Comparison of ENCODE assay signal across 9 cellular contexts in the genomic region with DNA sequence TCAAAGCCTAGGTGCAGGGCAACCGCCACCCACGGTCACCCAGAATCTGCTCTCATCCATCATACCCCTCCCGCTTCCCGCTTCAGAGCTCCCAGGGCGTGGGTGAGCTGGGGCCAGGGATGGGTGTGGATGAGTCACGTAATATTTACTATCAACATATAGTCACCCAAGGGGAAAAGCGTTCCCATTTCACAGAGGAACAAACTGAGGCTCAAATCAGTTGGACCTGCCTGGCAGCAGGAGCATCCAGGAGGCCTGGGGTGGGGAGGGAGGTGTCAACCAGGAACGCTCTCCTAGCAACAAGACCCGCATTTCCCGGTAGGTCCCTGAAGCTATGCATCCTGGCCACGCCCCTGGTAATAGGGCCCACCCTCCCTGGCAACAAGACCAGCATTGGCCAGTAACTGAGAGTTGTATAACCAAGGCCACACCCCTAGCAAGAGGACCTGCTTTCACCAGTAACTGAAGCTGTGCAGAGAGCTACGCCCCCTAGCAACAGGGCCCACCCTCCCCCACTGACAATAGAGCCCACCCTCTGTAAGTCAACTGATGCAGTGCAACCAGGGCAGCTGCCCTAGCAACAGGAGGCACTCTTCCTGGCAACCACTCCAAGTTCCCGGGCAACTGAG. TPM values are rescaled to one million over a fixed set of nuclear protein-coding genes. Genes with fewer than 3 reads are reported as not detected.
A peak's percentile ranks its signal among the peaks of the same experiment; 100 is the strongest.
DNase-seq lines count a peak whose midpoint lies in the region; ATAC-seq and TF ChIP-seq lines count a peak whose summit lies in the region.
"Had no signal": no experiment of that assay in that cellular context is flagged by ENCODE, and none has a peak within 500 bp of the region (broad histone marks: within the 10 kb centered on the region; RNA-seq: fewer than 3 reads in every experiment).

No MANE protein-coding gene starts in this region.

- intact Hi-C loops in activated CD4-positive, alpha-beta T cell treated with anti-CD3 and anti-CD28 coated beads for 36 hours (cut with DNase I, micrococcal nuclease): loop anchor here in 1 of 2 experiments (10.0 kb wide), 1 partner anchor 320 kb away; no protein-coding TSS in a partner anchor

- H3K4me3 ChIP-seq in LNCaP clone FGC (ENCODE audit: low read depth, low read length) (no peak overlapping the region), fibroblast of the aortic adventitia (ENCODE audit: low read depth, low read length) (no peak overlapping the region)

- H3K27ac ChIP-seq in temporal lobe (ENCODE audit: low read depth, low read length): peak overlapping the region; percentile 46

- H3K4me1 Mint-ChIP-seq in activated CD4-positive, alpha-beta T cell treated with anti-CD3 and anti-CD28 coated beads for 36 hours: peaks cover 11% of the 10 kb centered on the region
- H3K4me1 Mint-ChIP-seq in stimulated activated memory B cell treated with anti-CD40 and anti-IgM and Interleukin-4, amounts not matched to agents 10 μg/mL and 1 μg/mL and 100 μg/mL, for 72 hours: peaks cover 22% of the 10 kb centered on the region

- no peak overlapping the region for H3K4me3 Mint-ChIP-seq in activated CD4-positive, alpha-beta T cell treated with anti-CD3 and anti-CD28 coated beads for 36 hours
- H3K4me3 Mint-ChIP-seq in stimulated activated memory B cell treated with anti-CD40 and anti-IgM and Interleukin-4, amounts not matched to agents 10 μg/mL and 1 μg/mL and 100 μg/mL, for 72 hours: no peak overlapping the region
- H3K4me3 Mint-ChIP-seq: CD4-positive, CD25-positive, alpha-beta regulatory T cell had no signal

- DNase-seq in activated CD4-positive, alpha-beta T cell treated with anti-CD3 and anti-CD28 coated beads for 36 hours: peak; percentile 25
- DNase-seq in activated CD4-positive, alpha-beta T cell treated with anti-CD3 and anti-CD28 coated beads for 1 hour: no peak
- DNase-seq in LNCaP clone FGC (ENCODE audit: low read depth): peak; percentile 51
- peak; percentile 45 for DNase-seq in RKO (ENCODE audit: low spot score)
- peak; percentile 71 for DNase-seq in fibroblast of the aortic adventitia (ENCODE audit: low read depth)
- DNase-seq in ureter (ENCODE audit: low spot score): no peak

- POLR2A ChIA-PET in activated CD4-positive, alpha-beta T cell treated with anti-CD3 and anti-CD28 coated beads for 36 hours (lab: Charles Lee): no interaction called here

- no peaks in the 10 kb centered on the region for H3K9me3 Mint-ChIP-seq in activated CD4-positive, alpha-beta T cell treated with anti-CD3 and anti-CD28 coated beads for 36 hours (ENCODE audit: low read depth)
- no peaks in the 10 kb centered on the region for H3K9me3 Mint-ChIP-seq in stimulated activated memory B cell treated with anti-CD40 and anti-IgM and Interleukin-4, amounts not matched to agents 10 μg/mL and 1 μg/mL and 100 μg/mL, for 72 hours
- H3K9me3 Mint-ChIP-seq: CD4-positive, CD25-positive, alpha-beta regulatory T cell had no signal

- no peak overlapping the region for H3K27ac Mint-ChIP-seq in activated CD4-positive, alpha-beta T cell treated with anti-CD3 and anti-CD28 coated beads for 36 hours
- H3K27ac Mint-ChIP-seq in stimulated activated memory B cell treated with anti-CD40 and anti-IgM and Interleukin-4, amounts not matched to agents 10 μg/mL and 1 μg/mL and 100 μg/mL, for 72 hours: no peak overlapping the region
- H3K27ac Mint-ChIP-seq: CD4-positive, CD25-positive, alpha-beta regulatory T cell had no signal

- peak; percentile 34 for ATAC-seq in activated CD4-positive, alpha-beta T cell treated with anti-CD3 and anti-CD28 coated beads for 36 hours
- no peak for ATAC-seq in stimulated activated memory B cell treated with anti-CD40 and anti-IgM and Interleukin-4, amounts not matched to agents 10 μg/mL and 1 μg/mL and 100 μg/mL, for 72 hours

- TF ChIP-seq CTCF in LNCaP clone FGC (IDR thresholded peaks at IDR 0.05; ENCODE audit: control insufficient read depth, extremely low read depth, insufficient read depth): no peak
- no peak for TF ChIP-seq CTCF in fibroblast of the aortic adventitia (IDR thresholded peaks at IDR 0.05; ENCODE audit: insufficient read depth, low read length)

- CTCF ChIA-PET in activated CD4-positive, alpha-beta T cell treated with anti-CD3 and anti-CD28 coated beads for 36 hours (lab: Charles Lee): interaction anchor here (0.5 to 1.2 kb wide), 3 partner anchors 9 to 232 kb away, joined by 3 read pairs; no protein-coding TSS in a partner anchor

- no peaks in the 10 kb centered on the region for H3K27me3 Mint-ChIP-seq in activated CD4-positive, alpha-beta T cell treated with anti-CD3 and anti-CD28 coated beads for 36 hours
- H3K27me3 Mint-ChIP-seq in stimulated activated memory B cell treated with anti-CD40 and anti-IgM and Interleukin-4, amounts not matched to agents 10 μg/mL and 1 μg/mL and 100 μg/mL, for 72 hours: peaks cover 21% of the 10 kb centered on the region
- H3K27me3 Mint-ChIP-seq: CD4-positive, CD25-positive, alpha-beta regulatory T cell had no signal

- no peaks in the 10 kb centered on the region for H3K36me3 Mint-ChIP-seq in activated CD4-positive, alpha-beta T cell treated with anti-CD3 and anti-CD28 coated beads for 36 hours (ENCODE audit: low read depth)
- H3K36me3 Mint-ChIP-seq in stimulated activated memory B cell treated with anti-CD40 and anti-IgM and Interleukin-4, amounts not matched to agents 10 μg/mL and 1 μg/mL and 100 μg/mL, for 72 hours: peaks cover 1% of the 10 kb centered on the region
- H3K36me3 Mint-ChIP-seq: CD4-positive, CD25-positive, alpha-beta regulatory T cell had no signal

RNA-seq across cellular contexts. Expression of gene TXNRD2, which starts 32.7 kb away (rescaled TPM):
- 10 to 100 TPM; 24.1 to 25.3 TPM for total RNA-seq in activated CD4-positive, alpha-beta T cell treated with anti-CD3 and anti-CD28 coated beads for 36 hours
- total RNA-seq in fibroblast of the aortic adventitia (ENCODE audit: low replicate concordance): 16.4 and 16.8 TPM in 2 replicates
- 11.6 TPM for total RNA-seq in temporal lobe
- total RNA-seq in ureter: 41.6 TPM

RNA-seq across cellular contexts. Expression of gene COMT, which starts 32.8 kb away (rescaled TPM):
- 10 to 100 TPM; 63.5 to 78.5 TPM for total RNA-seq in activated CD4-positive, alpha-beta T cell treated with anti-CD3 and anti-CD28 coated beads for 36 hours
- total RNA-seq in fibroblast of the aortic adventitia (ENCODE audit: low replicate concordance) (120 and 151 TPM in 2 replicates), temporal lobe (42.8 TPM), ureter (202 TPM)

RNA-seq across cellular contexts. Expression of gene ARVCF, which starts 42.3 kb away (rescaled TPM):
- total RNA-seq in activated CD4-positive, alpha-beta T cell treated with anti-CD3 and anti-CD28 coated beads for 36 hours: 1 to 10 TPM; 1.3 to 2.1 TPM
- total RNA-seq in fibroblast of the aortic adventitia (ENCODE audit: low replicate concordance): 9.7 and 12.9 TPM in 2 replicates
- total RNA-seq in temporal lobe: 48.9 TPM
- 11.5 TPM for total RNA-seq in ureter

RNA-seq across cellular contexts. Expression of gene TANGO2, which starts 46.6 kb away (rescaled TPM):
- total RNA-seq in activated CD4-positive, alpha-beta T cell treated with anti-CD3 and anti-CD28 coated beads for 36 hours: 10 to 100 TPM; 20.3 to 22.8 TPM
- total RNA-seq in fibroblast of the aortic adventitia (ENCODE audit: low replicate concordance): 25.7 and 41.7 TPM in 2 replicates
- total RNA-seq in temporal lobe: 8.1 TPM
- total RNA-seq in ureter: 28.8 TPM

Comparison
In these comparisons a context has a peak if more than half of its experiments do, and no peak if none do; other contexts are left out.
1. DNase-seq: peak in activated CD4-positive, alpha-beta T cell treated with anti-CD3 and anti-CD28 coated beads for 36 hours (single experiment), LNCaP clone FGC (single experiment), RKO (single experiment) and fibroblast of the aortic adventitia (single experiment); none in activated CD4-positive, alpha-beta T cell treated with anti-CD3 and anti-CD28 coated beads for 1 hour (single experiment) and ureter (single experiment).